Comparison of ENCODE assay signal across 1 cellular context in the genomic region with DNA sequence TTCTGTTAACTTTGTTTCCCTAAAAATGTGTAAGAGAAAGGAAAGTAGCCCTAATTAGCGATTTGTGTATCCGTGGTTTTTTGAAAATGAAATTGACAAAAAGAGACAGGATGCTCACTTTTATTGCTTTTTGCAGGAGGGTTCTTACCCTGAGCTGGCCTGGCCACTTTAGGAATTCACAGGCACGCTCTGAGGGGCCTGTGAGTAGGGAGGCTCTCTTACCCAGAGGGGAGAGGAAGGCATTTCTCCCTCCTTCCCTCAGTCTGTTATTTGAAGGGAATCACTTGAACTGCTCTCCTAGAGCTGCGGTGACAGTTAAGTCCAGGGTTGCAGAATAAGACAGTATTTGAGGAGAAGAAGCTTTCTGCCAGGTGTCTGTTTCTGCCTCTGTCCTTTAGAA.
TF ChIP-seq lines count a peak whose summit lies in the region.

No MANE protein-coding gene starts in this region.

TF ChIP-seq in GM23338, 12 proteins besides CTCF, POLR2A, EP300 and RAD21:
- TF ChIP-seq, protein P1, sequence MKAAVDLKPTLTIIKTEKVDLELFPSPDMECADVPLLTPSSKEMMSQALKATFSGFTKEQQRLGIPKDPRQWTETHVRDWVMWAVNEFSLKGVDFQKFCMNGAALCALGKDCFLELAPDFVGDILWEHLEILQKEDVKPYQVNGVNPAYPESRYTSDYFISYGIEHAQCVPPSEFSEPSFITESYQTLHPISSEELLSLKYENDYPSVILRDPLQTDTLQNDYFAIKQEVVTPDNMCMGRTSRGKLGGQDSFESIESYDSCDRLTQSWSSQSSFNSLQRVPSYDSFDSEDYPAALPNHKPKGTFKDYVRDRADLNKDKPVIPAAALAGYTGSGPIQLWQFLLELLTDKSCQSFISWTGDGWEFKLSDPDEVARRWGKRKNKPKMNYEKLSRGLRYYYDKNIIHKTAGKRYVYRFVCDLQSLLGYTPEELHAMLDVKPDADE (IDR thresholded peaks at IDR 0.05), result no peak
- no peak for TF ChIP-seq POLR2AphosphoS5 (IDR thresholded peaks at IDR 0.05; ENCODE audit: low read depth)
- no peak for TF ChIP-seq JUNB (IDR thresholded peaks at IDR 0.05; ENCODE audit: unreplicated experiment)
- no peak for TF ChIP-seq EZH2phosphoT487 (IDR thresholded peaks at IDR 0.05; ENCODE audit: unreplicated experiment)
- TF ChIP-seq EZH2 (IDR thresholded peaks at IDR 0.05; ENCODE audit: low read depth, unreplicated experiment), result no peak
